Comparison of ENCODE assay signal across 9 cellular contexts in genomic region chr5:175895701-175896102, GRCh38. TPM values are rescaled to one million over a fixed set of nuclear protein-coding genes. Genes with fewer than 3 reads are reported as not detected.
DNase-seq lines count a peak whose midpoint lies in the region; ATAC-seq and TF ChIP-seq lines count a peak whose summit lies in the region.
"Had no signal": no experiment of that assay in that cellular context is flagged by ENCODE, and none has a peak within 500 bp of the region (broad histone marks: within the 10 kb centered on the region; RNA-seq: fewer than 3 reads in every experiment).

No MANE protein-coding gene starts in this region.

- H3K9me3 ChIP-seq in BLaER1, result peaks cover 10% of the 10 kb centered on the region
- H3K9me3 ChIP-seq in mucosa of descending colon, result no peaks in the 10 kb centered on the region
- H3K9me3 ChIP-seq in ascending aorta, result no peaks in the 10 kb centered on the region

- peak; percentile 57 for DNase-seq in activated CD4-positive, alpha-beta T cell treated with anti-CD3 and anti-CD28 coated beads for 36 hours
- DNase-seq in mucosa of descending colon, result peak in 1 of 3 donors; percentile 12
- no peak for DNase-seq in mesothelial cell of epicardium (ENCODE audit: low spot score in 2 of 2, unreplicated experiment in 2 of 2)
- DNase-seq in pons (ENCODE audit: low spot score), result no peak
- no peak for DNase-seq in ascending aorta (ENCODE audit: low spot score in 2 of 2)

- H3K9me3 Mint-ChIP-seq in activated CD4-positive, alpha-beta T cell treated with anti-CD3 and anti-CD28 coated beads for 36 hours (ENCODE audit: low read depth), result no peaks in the 10 kb centered on the region
- H3K9me3 Mint-ChIP-seq in mesothelial cell of epicardium, result no peaks in the 10 kb centered on the region

- H3K4me3 ChIP-seq in BLaER1, result peak overlapping the region; percentile 48; the same call in 1 of the 2 replicates
- H3K4me3 ChIP-seq in mucosa of descending colon, result no peak overlapping the region
- no peak overlapping the region for H3K4me3 ChIP-seq in ascending aorta

- H4K20me1 ChIP-seq in BLaER1, result peaks cover 20% of the 10 kb centered on the region

- H3K4me2 ChIP-seq in BLaER1, result peak overlapping the region; percentile 90

- peaks cover 20% of the 10 kb centered on the region for H3K4me1 Mint-ChIP-seq in activated CD4-positive, alpha-beta T cell treated with anti-CD3 and anti-CD28 coated beads for 36 hours
- no peaks in the 10 kb centered on the region for H3K4me1 Mint-ChIP-seq in mesothelial cell of epicardium

- H3K27ac ChIP-seq in BLaER1 (peak overlapping the region; percentile 67), ascending aorta (no peak overlapping the region)

- CTCF ChIA-PET in activated CD4-positive, alpha-beta T cell treated with anti-CD3 and anti-CD28 coated beads for 36 hours (lab: Charles Lee), result interaction anchor here (0.8 to 1.6 kb wide), 3 partner anchors 10 to 362 kb away, joined by 4 to 7 read pairs (median 4); no protein-coding TSS in a partner anchor

- ATAC-seq in GM19328 (IDR thresholded peaks at IDR 0.05; ENCODE audit: unreplicated experiment) (peak; percentile 88), HG03460 (IDR thresholded peaks at IDR 0.05; ENCODE audit: unreplicated experiment) (peak; percentile 96), mucosa of descending colon (peak; percentile 76)
- peak; percentile 99 for ATAC-seq in activated CD4-positive, alpha-beta T cell treated with anti-CD3 and anti-CD28 coated beads for 36 hours

- peak overlapping the region; percentile 8; the same call in 1 of the 2 replicates for H3K9ac ChIP-seq in BLaER1

- TF ChIP-seq CTCF in mucosa of descending colon (IDR thresholded peaks at IDR 0.05) (no peak), mesothelial cell of epicardium (IDR thresholded peaks at IDR 0.05; ENCODE audit: unreplicated experiment) (no peak), ascending aorta (IDR thresholded peaks at IDR 0.05) (no peak)

- peaks cover 51% of the 10 kb centered on the region for H3K4me1 ChIP-seq in BLaER1
- no peaks in the 10 kb centered on the region for H3K4me1 ChIP-seq in mucosa of descending colon (ENCODE audit: low read depth)
- no peaks in the 10 kb centered on the region for H3K4me1 ChIP-seq in ascending aorta

- intact Hi-C loops in activated CD4-positive, alpha-beta T cell treated with anti-CD3 and anti-CD28 coated beads for 36 hours (cut with DNase I, micrococcal nuclease), result no loop called here
- intact Hi-C loops in mucosa of descending colon (cut with DNase I, micrococcal nuclease), result no loop called here
- intact Hi-C loops in ascending aorta (cut with DNase I), result no loop called here

- no peaks in the 10 kb centered on the region for H3K27me3 Mint-ChIP-seq in activated CD4-positive, alpha-beta T cell treated with anti-CD3 and anti-CD28 coated beads for 36 hours
- peaks cover 18% of the 10 kb centered on the region for H3K27me3 Mint-ChIP-seq in mesothelial cell of epicardium (ENCODE audit: low read depth)

- no peak overlapping the region for H3K27ac Mint-ChIP-seq in activated CD4-positive, alpha-beta T cell treated with anti-CD3 and anti-CD28 coated beads for 36 hours
- no peak overlapping the region for H3K27ac Mint-ChIP-seq in mesothelial cell of epicardium

- POLR2A ChIA-PET in activated CD4-positive, alpha-beta T cell treated with anti-CD3 and anti-CD28 coated beads for 36 hours (lab: Charles Lee), result no interaction called here

- no peak overlapping the region for H3K4me3 Mint-ChIP-seq in activated CD4-positive, alpha-beta T cell treated with anti-CD3 and anti-CD28 coated beads for 36 hours
- no peak overlapping the region for H3K4me3 Mint-ChIP-seq in mesothelial cell of epicardium

- H3K27me3 ChIP-seq in BLaER1, result no peaks in the 10 kb centered on the region
- H3K27me3 ChIP-seq in ascending aorta, result no peaks in the 10 kb centered on the region

- H3K36me3 Mint-ChIP-seq in activated CD4-positive, alpha-beta T cell treated with anti-CD3 and anti-CD28 coated beads for 36 hours (ENCODE audit: low read depth), result no peaks in the 10 kb centered on the region
- no peaks in the 10 kb centered on the region for H3K36me3 Mint-ChIP-seq in mesothelial cell of epicardium

- H3K36me3 ChIP-seq in BLaER1 (no peaks in the 10 kb centered on the region), mucosa of descending colon (ENCODE audit: low read depth) (no peaks in the 10 kb centered on the region), ascending aorta (no peaks in the 10 kb centered on the region)

RNA-seq across cellular contexts. Expression of gene CPLX2, which starts 24.3 kb away (rescaled TPM):
- not detected for total RNA-seq in activated CD4-positive, alpha-beta T cell treated with anti-CD3 and anti-CD28 coated beads for 36 hours
- total RNA-seq in mucosa of descending colon (1 to 10 TPM in 1 of 3 donors, under 1 TPM in 2; 0.58 to 4.8 (median 0.87) TPM), mesothelial cell of epicardium (not detected in 3 replicates), ascending aorta (not detected)
- total RNA-seq: lung microvascular endothelial cell had no signal
